In the genomic region with DNA sequence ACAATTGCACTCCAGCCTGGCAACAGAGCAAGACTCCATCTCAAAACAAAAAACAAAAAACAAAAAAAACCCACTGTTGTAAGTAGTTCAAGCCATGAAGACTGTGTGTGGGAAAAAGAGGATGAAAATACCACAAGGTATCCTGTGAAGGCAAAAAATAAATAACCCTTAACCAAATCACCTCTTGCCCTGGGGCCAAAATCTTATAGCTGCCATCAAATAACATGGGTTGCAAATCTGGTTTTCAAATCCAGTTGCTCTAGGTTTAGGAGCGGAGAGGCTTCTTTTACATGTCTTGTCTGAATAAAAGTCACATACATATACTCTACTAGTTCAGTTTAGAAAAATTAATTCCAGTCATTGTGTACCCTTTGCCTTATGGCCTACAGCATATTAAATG, we compare ENCODE assay signal across 17 cellular contexts.
DNase-seq lines count a peak whose midpoint lies in the region; ATAC-seq and TF ChIP-seq lines count a peak whose summit lies in the region.
"Had no signal": no experiment of that assay in that cellular context is flagged by ENCODE, and none has a peak within 500 bp of the region (broad histone marks: within the 10 kb centered on the region; RNA-seq: fewer than 3 reads in every experiment).

No MANE protein-coding gene starts in this region.

- TF ChIP-seq CTCF in PC-3 (conservative IDR thresholded peaks at IDR 0.05; ENCODE audit: low read depth, low read length) (no peak), mesothelial cell of epicardium (IDR thresholded peaks at IDR 0.05; ENCODE audit: unreplicated experiment) (no peak), type B pancreatic cell (conservative IDR thresholded peaks at IDR 0.05) (no peak)

- peaks cover 19% of the 10 kb centered on the region for H3K9me3 Mint-ChIP-seq in mesothelial cell of epicardium
- H3K9me3 Mint-ChIP-seq in type B pancreatic cell = peaks cover 7% of the 10 kb centered on the region
- H3K9me3 Mint-ChIP-seq: GM23338 had no signal

- H3K9me2 ChIP-seq in PC-3 (replicated peaks; ENCODE audit: low read length) = no peaks in the 10 kb centered on the region

- CTCF ChIA-PET in PC-3 (lab: Charles Lee) = no interaction called here

- no peaks in the 10 kb centered on the region for H3K9me3 ChIP-seq in PC-3 (ENCODE audit: low read length)

- H3K36me3 Mint-ChIP-seq in mesothelial cell of epicardium (peaks cover 6% of the 10 kb centered on the region), type B pancreatic cell (no peaks in the 10 kb centered on the region)

- H3K4me1 ChIP-seq in PC-3 (ENCODE audit: insufficient read depth, low read length) = peaks cover 27% of the 10 kb centered on the region

- H3K27me3 Mint-ChIP-seq in mesothelial cell of epicardium (ENCODE audit: low read depth) (no peaks in the 10 kb centered on the region), type B pancreatic cell (no peaks in the 10 kb centered on the region)

- intact Hi-C loops in PC-3 (cut with micrococcal nuclease) = loop anchor here (5.0 to 10.0 kb wide), 2 partner anchors 281 to 513 kb away; no protein-coding TSS in a partner anchor

- no peaks in the 10 kb centered on the region for H4K20me1 ChIP-seq in PC-3 (ENCODE audit: low read length)
- H4K20me1 ChIP-seq: BLaER1 treated with 17β-estradiol and CSF1 and Interleukin-3, amounts not matched to agents 10 nM and 100 nM had no signal

- POLR2A ChIA-PET in PC-3 (lab: Charles Lee; ENCODE audit: unreplicated experiment) = no interaction called here

- no peaks in the 10 kb centered on the region for H3K36me3 ChIP-seq in PC-3 (ENCODE audit: low read depth, low read length)
- H3K36me3 ChIP-seq: BLaER1 treated with 17β-estradiol and CSF1 and Interleukin-3, amounts not matched to agents 10 nM and 100 nM had no signal

- no peak overlapping the region for H3K4me3 ChIP-seq in PC-3 (ENCODE audit: low read length)
- H3K4me3 ChIP-seq: BLaER1 treated with 17β-estradiol and CSF1 and Interleukin-3, amounts not matched to agents 10 nM and 100 nM; GM23338 had no signal

- DNase-seq in SIG-M5 treated with dmso at 0.1 percent for 504 hours (lab: John Stamatoyannopoulos, UW; ENCODE audit: unreplicated experiment) (peak; percentile 8), SIG-M5 (lab: John Stamatoyannopoulos, UW) (no peak), PC-3 (peak; percentile 66), mesothelial cell of epicardium (ENCODE audit: low spot score in 2 of 2, unreplicated experiment in 2 of 2) (no peak), type B pancreatic cell (ENCODE audit: extremely low spot score, unreplicated experiment) (no peak), NCI-H1105 treated with DMSO at 0.1 percent for 48 hours (lab: John Stamatoyannopoulos, UW) (no peak), retina (no peak)
- DNase-seq: Calu3; CD8-positive, alpha-beta T cell; DMS79 treated with DMSO at 0.1 percent for 48 hours; GF-D8; HCEC 1CT had no signal

- no peaks in the 10 kb centered on the region for H3K27me3 ChIP-seq in PC-3 (ENCODE audit: low read length)
- H3K27me3 ChIP-seq: BLaER1 treated with 17β-estradiol and CSF1 and Interleukin-3, amounts not matched to agents 10 nM and 100 nM had no signal

- no peak overlapping the region for H3K9ac ChIP-seq in PC-3 (ENCODE audit: low read length)
- H3K9ac ChIP-seq: BLaER1 treated with 17β-estradiol and CSF1 and Interleukin-3, amounts not matched to agents 10 nM and 100 nM had no signal

- H3K27ac Mint-ChIP-seq in mesothelial cell of epicardium = peak overlapping the region; percentile 78
- peak overlapping the region; percentile 11 for H3K27ac Mint-ChIP-seq in type B pancreatic cell
- H3K27ac Mint-ChIP-seq: B cell; CD8-positive, alpha-beta T cell; GM23338 had no signal

- H3K4me3 Mint-ChIP-seq in mesothelial cell of epicardium (no peak overlapping the region), type B pancreatic cell (peak overlapping the region; percentile 18)
- H3K4me3 Mint-ChIP-seq: B cell; CD8-positive, alpha-beta T cell; GM23338 had no signal

- no peaks in the 10 kb centered on the region for H3K79me2 ChIP-seq in PC-3 (ENCODE audit: low read length)

- H3K4me2 ChIP-seq in PC-3 (ENCODE audit: low read length) = 0 out of 2 replicates have a peak overlapping the region, but pooled peaks have one; percentile 19
- H3K4me2 ChIP-seq: BLaER1 treated with 17β-estradiol and CSF1 and Interleukin-3, amounts not matched to agents 10 nM and 100 nM; GM23338 had no signal

- no peak for ATAC-seq in PC-3
- ATAC-seq in HG03460 (IDR thresholded peaks at IDR 0.05; ENCODE audit: unreplicated experiment) = no peak
- ATAC-seq: CD8-positive, alpha-beta T cell; GM23338; HepG2 had no signal

- H2AFZ ChIP-seq in PC-3 (ENCODE audit: low read length) = no peak overlapping the region

- BruUV-seq in PC-3 (replicated peaks; lab: Mats Ljungman, UMichigan) = no TSS peak

- H3K27ac ChIP-seq in PC-3 (ENCODE audit: low read length) = no peak overlapping the region
- H3K27ac ChIP-seq: BLaER1 treated with 17β-estradiol and CSF1 and Interleukin-3, amounts not matched to agents 10 nM and 100 nM had no signal

- H3F3A ChIP-seq in PC-3 (ENCODE audit: low read length, unreplicated experiment) = no peaks in the 10 kb centered on the region

- peaks cover 31% of the 10 kb centered on the region for H3K4me1 Mint-ChIP-seq in mesothelial cell of epicardium
- peaks cover 38% of the 10 kb centered on the region for H3K4me1 Mint-ChIP-seq in type B pancreatic cell (ENCODE audit: unreplicated experiment)

Comparison
In these comparisons a context has a peak if more than half of its experiments do, and no peak if none do; other contexts are left out.
1. DNase-seq: peak in SIG-M5 treated with dmso at 0.1 percent for 504 hours (single experiment) and PC-3 (single experiment); none in SIG-M5 (single experiment), mesothelial cell of epicardium (0 of 2), type B pancreatic cell (single experiment), NCI-H1105 treated with DMSO at 0.1 percent for 48 hours (single experiment) and retina (single experiment).